25 cellular contexts compared by ENCODE assay signal in the genomic region with DNA sequence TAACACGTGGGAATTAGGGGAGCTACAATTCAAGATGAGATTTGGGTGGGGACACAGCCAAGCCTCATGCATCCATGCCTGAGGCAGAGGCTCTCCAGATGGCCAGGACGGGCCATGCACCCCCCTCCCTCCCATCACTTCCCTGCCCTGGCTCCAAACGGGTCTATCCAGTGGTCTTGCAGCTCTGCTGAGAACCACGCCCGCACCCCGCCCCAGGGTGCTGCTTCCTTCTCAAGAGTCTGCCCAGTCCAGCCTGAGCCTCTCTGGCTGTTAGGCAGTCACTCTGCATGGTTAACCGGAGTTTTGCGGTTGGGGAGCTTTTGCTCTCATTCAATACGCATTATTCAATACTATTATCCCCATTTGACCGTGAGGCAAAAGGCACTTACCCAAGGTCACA.
"Had no signal": no experiment of that assay in that cellular context is flagged by ENCODE, and none has a peak within 500 bp of the region (broad histone marks: within the 10 kb centered on the region; RNA-seq: fewer than 3 reads in every experiment).

No MANE protein-coding gene starts in this region.

- H3K27me3 Mint-ChIP-seq: activated naive CD8-positive, alpha-beta T cell treated with anti-CD3 and anti-CD28 coated beads, Interleukin-2, amount 10 ng/mL, durations not matched to agents 7 days and 5 days had no signal

- H3K27ac ChIP-seq: gastroesophageal sphincter, thyroid gland had no signal

- FAIRE-seq: bronchial epithelial cell, endometrium had no signal

- H3K36me3 Mint-ChIP-seq: activated naive CD8-positive, alpha-beta T cell treated with anti-CD3 and anti-CD28 coated beads, Interleukin-2, amount 10 ng/mL, durations not matched to agents 7 days and 5 days; naive B cell; WTC11 had no signal

- DNase-seq: activated CD8-positive, alpha-beta memory T cell treated with anti-CD3 and anti-CD28 coated beads, Interleukin-2, amount 50 U/mL, for 4 hours; activated naive CD4-positive, alpha-beta T cell treated with Interleukin-2 at 50 U/mL for 16 hours; activated naive CD8-positive, alpha-beta T cell treated with anti-CD3 and anti-CD28 coated beads, Interleukin-2, amount 10 ng/mL, durations not matched to agents 7 days and 5 days; activated T-cell treated with anti-CD3 and anti-CD28 coated beads, Interleukin-2, amount 50 U/mL, for 4 hours; amniotic stem cell; cerebellar nuclear complex; cortex of kidney; head of caudate nucleus; islet precursor cell; lower lobe of right lung; mesendoderm; naive B cell; retina; stimulated activated CD4-positive, alpha-beta T cell treated with anti-CD3 and anti-CD28 coated beads, Interleukin-4, amount 100 ng/mL, for 4 hours; stimulated activated naive CD8-positive, alpha-beta T cell treated with anti-CD3 and anti-CD28 coated beads, Interleukin-15, Interleukin-2, amounts not matched to agents 100 U/mL and 50 U/mL, for 24 hours; T-helper 1 cell; thyroid gland had no signal

- H3K27me3 ChIP-seq: esophagus muscularis mucosa, gastroesophageal sphincter, thyroid gland had no signal

- H3K9me3 Mint-ChIP-seq: activated naive CD8-positive, alpha-beta T cell treated with anti-CD3 and anti-CD28 coated beads, Interleukin-2, amount 10 ng/mL, durations not matched to agents 7 days and 5 days; activated T-cell treated with anti-CD3 and anti-CD28 coated beads, Interleukin-2, amount 50 U/mL, for 4 hours; activated T-helper 2 cell treated with anti-CD3 and anti-CD28 coated beads, Interferon-gamma antibody, Interleukin-2, Interleukin-4, amounts not matched to agents 10 μg/mL and 5 μg/mL and 100 μg/mL, durations not matched to agents 14 hours and 24 hours and 36 hours; naive B cell; neural crest cell; WTC11 had no signal

- H3K27ac Mint-ChIP-seq: activated naive CD8-positive, alpha-beta T cell treated with anti-CD3 and anti-CD28 coated beads, Interleukin-2, amount 10 ng/mL, durations not matched to agents 7 days and 5 days; activated T-helper 2 cell treated with anti-CD3 and anti-CD28 coated beads, Interferon-gamma antibody, Interleukin-2, Interleukin-4, amounts not matched to agents 10 μg/mL and 5 μg/mL and 100 μg/mL, durations not matched to agents 14 hours and 24 hours and 36 hours; naive B cell; progenitor cell of endocrine pancreas had no signal

- H3K36me3 ChIP-seq: esophagus muscularis mucosa, gastroesophageal sphincter, lower lobe of right lung, thyroid gland had no signal

- H3K4me1 ChIP-seq: gastroesophageal sphincter had no signal

- ATAC-seq: activated T-cell treated with anti-CD3 and anti-CD28 coated beads, Interleukin-2, amount 50 U/mL, for 4 hours; stimulated activated naive CD8-positive, alpha-beta T cell treated with anti-CD3 and anti-CD28 coated beads, Interleukin-15, Interleukin-2, amounts not matched to agents 100 U/mL and 50 U/mL, for 24 hours; WTC11 had no signal

- H3K4me3 ChIP-seq: esophagus muscularis mucosa, gastroesophageal sphincter, lower lobe of right lung, thyroid gland had no signal

- H3K4me1 Mint-ChIP-seq: activated naive CD8-positive, alpha-beta T cell treated with anti-CD3 and anti-CD28 coated beads, Interleukin-2, amount 10 ng/mL, durations not matched to agents 7 days and 5 days; naive B cell had no signal

- H3K4me3 Mint-ChIP-seq: activated naive CD8-positive, alpha-beta T cell treated with anti-CD3 and anti-CD28 coated beads, Interleukin-2, amount 10 ng/mL, durations not matched to agents 7 days and 5 days; activated T-cell treated with anti-CD3 and anti-CD28 coated beads, Interleukin-2, amount 50 U/mL, for 4 hours; naive B cell; neural crest cell; WTC11 had no signal

- H3K9me3 ChIP-seq: esophagus muscularis mucosa, gastroesophageal sphincter, lower lobe of right lung, thyroid gland had no signal
